Comparison of ENCODE assay signal across 10 cellular contexts in the genomic region with DNA sequence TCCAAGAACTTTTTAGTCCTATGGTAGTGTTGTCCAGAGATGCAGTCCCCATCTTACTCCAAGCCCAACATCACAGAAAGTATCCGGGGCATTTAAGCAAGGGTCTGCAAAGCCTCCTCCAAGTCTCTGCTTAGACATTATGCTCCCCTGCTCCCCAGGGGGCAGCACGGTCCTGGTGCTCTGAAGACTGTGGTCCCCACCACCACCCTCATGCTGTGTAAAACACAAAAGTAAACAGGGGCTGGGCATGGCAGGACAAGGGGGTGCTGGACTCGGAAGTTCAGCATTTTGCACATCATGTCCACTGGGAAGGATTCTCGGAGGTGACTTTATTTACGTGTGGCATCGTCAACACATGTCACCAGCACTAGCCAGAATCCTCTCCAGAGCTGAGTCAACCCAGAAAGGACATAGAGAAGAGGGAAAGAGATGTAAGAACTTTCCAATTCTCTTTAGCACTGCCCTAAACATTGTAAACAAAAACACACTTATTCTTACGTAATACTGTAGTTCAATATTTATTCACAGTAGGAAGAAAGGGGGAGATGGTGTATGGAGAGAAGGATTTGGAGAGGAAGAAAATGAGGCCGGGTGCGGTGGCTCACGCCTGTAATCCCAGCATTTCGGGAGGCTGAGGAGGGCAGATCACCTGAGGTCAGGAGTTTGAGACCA. TPM values are rescaled to one million over a fixed set of nuclear protein-coding genes. Genes with fewer than 3 reads are reported as not detected.
DNase-seq lines count a peak whose midpoint lies in the region; ATAC-seq, FAIRE-seq and TF ChIP-seq lines count a peak whose summit lies in the region.
"Had no signal": no experiment of that assay in that cellular context is flagged by ENCODE, and none has a peak within 500 bp of the region (broad histone marks: within the 10 kb centered on the region; RNA-seq: fewer than 3 reads in every experiment).

No MANE protein-coding gene starts in this region.

- intact Hi-C loops in pancreas (cut with DNase I) = no loop called here
- intact Hi-C loops in CD4-positive, alpha-beta memory T cell (cut with micrococcal nuclease) = no loop called here

- H3K4me1 ChIP-seq in pancreas = peaks cover 4 to 12% (median 10%) of the 10 kb centered on the region in 3 donors
- no peaks in the 10 kb centered on the region for H3K4me1 ChIP-seq in CD4-positive, alpha-beta memory T cell (ENCODE audit: insufficient read depth, low read length)

- no peaks in the 10 kb centered on the region for H3K4me1 Mint-ChIP-seq in CD4-positive, alpha-beta memory T cell

- H3K36me3 ChIP-seq in pancreas = peaks cover 0 to 11% (median 0%) of the 10 kb centered on the region in 3 donors
- H3K36me3 ChIP-seq in CD4-positive, alpha-beta memory T cell (ENCODE audit: insufficient read depth, low read length) = no peaks in the 10 kb centered on the region

- no peak overlapping the region for H3K27ac ChIP-seq in pancreas
- H3K27ac ChIP-seq in CD4-positive, alpha-beta memory T cell (ENCODE audit: low read depth, low read length) = no peak overlapping the region

- CTCF ChIA-PET in CD4-positive, alpha-beta memory T cell (lab: Charles Lee; ENCODE audit: partially characterized antibody) = no interaction called here

- POLR2A ChIA-PET in CD4-positive, alpha-beta memory T cell (lab: Charles Lee; ENCODE audit: partially characterized antibody) = no interaction called here

- H3K4me3 Mint-ChIP-seq in CD4-positive, alpha-beta memory T cell = no peak overlapping the region

- ATAC-seq in pancreas = peak in 3 of 4 donors; percentile 35 to 53 (median 42)

- H3K4me3 ChIP-seq in GM12875 (ENCODE audit: low read depth, low read length) = no peak overlapping the region
- H3K4me3 ChIP-seq in fibroblast of villous mesenchyme (ENCODE audit: low read depth, low read length) = no peak overlapping the region
- no peak overlapping the region for H3K4me3 ChIP-seq in pancreas
- no peak overlapping the region for H3K4me3 ChIP-seq in CD4-positive, alpha-beta memory T cell (ENCODE audit: low read length in 2 of 2)

- DNase-seq in OCI-M1 (lab: John Stamatoyannopoulos, UW) (peak; percentile 54), fibroblast of villous mesenchyme (ENCODE audit: low read depth) (peak; percentile 37), pancreas (no peak), NCI-H146 treated with DMSO at 0.1 percent for 48 hours (lab: John Stamatoyannopoulos, UW; ENCODE audit: unreplicated experiment) (no peak)
- DNase-seq in NK-92 treated with Interleukin-12 subunit alpha and Interleukin-12 subunit beta, amount 100 ng/mL, for 24 hours (lab: John Stamatoyannopoulos, UW) = no peak
- DNase-seq in CD4-positive, alpha-beta memory T cell = no peak
- DNase-seq: activated CD4-positive, alpha-beta T cell treated with anti-CD3 and anti-CD28 coated beads, Interleukin-2, amount 50 U/mL, for 1 hour; activated gamma-delta T cell treated with Interleukin-2 at 50 U/mL for 16 hours; NCI-H1694 had no signal

- H3K27me3 Mint-ChIP-seq in CD4-positive, alpha-beta memory T cell = no peaks in the 10 kb centered on the region

- no peak for FAIRE-seq in pancreas (lab: Jason Lieb, UNC)

- no peaks in the 10 kb centered on the region for H3K9me3 ChIP-seq in pancreas
- H3K9me3 ChIP-seq in CD4-positive, alpha-beta memory T cell (ENCODE audit: control insufficient read depth in 1 of 2, low read length in 2 of 2) = no peaks in the 10 kb centered on the region

- peaks cover 0 to 4% of the 10 kb centered on the region in 2 donors for H3K36me3 Mint-ChIP-seq in CD4-positive, alpha-beta memory T cell

- WGBS in pancreas, 2 donors = 71 to 80% methylated on average over 11 of the region's 11 CpGs

- no peaks in the 10 kb centered on the region for H3K9me3 Mint-ChIP-seq in CD4-positive, alpha-beta memory T cell

- peak overlapping the region in 1 of 7 donors; percentile 54 for H3K27ac Mint-ChIP-seq in CD4-positive, alpha-beta memory T cell

- TF ChIP-seq CTCF in GM12875 (IDR thresholded peaks at IDR 0.05; ENCODE audit: borderline replicate concordance, insufficient read depth, low read depth, low read length) (peak; percentile 27; the same call in 1 of the 2 replicates), fibroblast of villous mesenchyme (IDR thresholded peaks at IDR 0.05; ENCODE audit: insufficient read depth, low read depth, low read length) (peak; percentile 51), pancreas (IDR thresholded peaks at IDR 0.05) (no peak)

- H3K27me3 ChIP-seq in pancreas = no peaks in the 10 kb centered on the region
- H3K27me3 ChIP-seq in CD4-positive, alpha-beta memory T cell (ENCODE audit: insufficient read depth, low read length) = no peaks in the 10 kb centered on the region

RNA-seq across cellular contexts. Expression of gene TCIRG1, which starts 37.7 kb away (rescaled TPM):
- total RNA-seq in fibroblast of villous mesenchyme (134 and 152 TPM in 2 replicates), pancreas (100 to 1,000 TPM; 166 to 287 (median 201) TPM)
- polyA plus RNA-seq in pancreas = 1,000 to 10,000 TPM in 1 of 2 donors, 100 to 1,000 TPM in 1; 550 to 1,036 TPM
- total RNA-seq in CD4-positive, alpha-beta memory T cell = 100 to 1,000 TPM; 261 to 266 TPM
- 10 to 100 TPM; 46.2 to 60.1 TPM for polyA plus RNA-seq in CD4-positive, alpha-beta memory T cell

RNA-seq across cellular contexts. Expression of gene CHKA, which starts 44.7 kb away (rescaled TPM):
- total RNA-seq in fibroblast of villous mesenchyme (10.8 and 11.9 TPM in 2 replicates), pancreas (10 to 100 TPM; 17.4 to 37.2 (median 26.8) TPM)
- 100 to 1,000 TPM in 1 of 2 donors, 10 to 100 TPM in 1; 63.1 to 110 TPM for polyA plus RNA-seq in pancreas
- 1 to 10 TPM; 2.5 to 2.7 TPM for total RNA-seq in CD4-positive, alpha-beta memory T cell
- 1 to 10 TPM; 1.5 to 2.6 TPM for polyA plus RNA-seq in CD4-positive, alpha-beta memory T cell

RNA-seq across cellular contexts. Expression of gene NDUFS8, which starts 46.0 kb away (rescaled TPM):
- total RNA-seq in fibroblast of villous mesenchyme = 85.9 and 128 TPM in 2 replicates
- total RNA-seq in pancreas = 10 to 100 TPM; 43.6 to 70.5 (median 59.0) TPM
- 100 to 1,000 TPM; 116 to 121 TPM for polyA plus RNA-seq in pancreas
- 10 to 100 TPM; 70.0 to 79.3 TPM for total RNA-seq in CD4-positive, alpha-beta memory T cell
- 100 to 1,000 TPM; 140 to 143 TPM for polyA plus RNA-seq in CD4-positive, alpha-beta memory T cell

Comparison
In these comparisons a context has a peak if more than half of its experiments do, and no peak if none do; other contexts are left out.
1. CTCF ChIP-seq: peak in GM12875 (single experiment) and fibroblast of villous mesenchyme (single experiment); none in pancreas (0 of 4).
2. DNase-seq: peak in OCI-M1 (single experiment) and fibroblast of villous mesenchyme (single experiment); none in pancreas (0 of 6), NCI-H146 treated with DMSO at 0.1 percent for 48 hours (single experiment), NK-92 treated with Interleukin-12 subunit alpha and Interleukin-12 subunit beta, amount 100 ng/mL, for 24 hours (single experiment) and CD4-positive, alpha-beta memory T cell (0 of 5).